In genomic region chr12:106956048-106956935, GRCh38 we compare ENCODE assay signal across 1 cellular context.
TF ChIP-seq lines count a peak whose summit lies in the region.

No MANE protein-coding gene starts in this region.

TF ChIP-seq in HepG2, 621 proteins besides CTCF, POLR2A, EP300 and RAD21 (continued from another document and continues in another):
- no peak for TF ChIP-seq MLXIP (CRISPR knock-in tag; IDR thresholded peaks at IDR 0.05; ENCODE audit: borderline replicate concordance)
- peak; percentile 39 for TF ChIP-seq HNRNPLL (IDR thresholded peaks at IDR 0.05; ENCODE audit: low read depth, low read length, poor library complexity, severe bottlenecking)
- TF ChIP-seq HIC2 (CRISPR knock-in tag; IDR thresholded peaks at IDR 0.05; ENCODE audit: low read depth), result peak; percentile 59; the same call in 1 of the 2 replicates
- no peak for TF ChIP-seq ZNF468 (CRISPR knock-in tag; IDR thresholded peaks at IDR 0.05)
- TF ChIP-seq ZMYM4 (CRISPR knock-in tag; IDR thresholded peaks at IDR 0.05), result 0 out of 2 replicates have a peak, but pooled peaks have one; percentile 41
- TF ChIP-seq MEIS2 (CRISPR knock-in tag; IDR thresholded peaks at IDR 0.05), result 0 out of 2 replicates have a peak, but pooled peaks have one; percentile 61
- TF ChIP-seq PPARG (CRISPR knock-in tag; conservative IDR thresholded peaks at IDR 0.05), result no peak
- TF ChIP-seq CREM (IDR thresholded peaks at IDR 0.05), result peak; percentile 64; the same call in 1 of the 2 replicates
- no peak for TF ChIP-seq CREM (CRISPR knock-in tag; IDR thresholded peaks at IDR 0.05)
- peak; percentile 46 for TF ChIP-seq SRSF1 (optimal IDR thresholded peaks at IDR 0.05; ENCODE audit: low read depth, low read length)
- no peak for TF ChIP-seq ZNF816 (CRISPR knock-in tag; IDR thresholded peaks at IDR 0.05; ENCODE audit: borderline replicate concordance)
- no peak for TF ChIP-seq ZNF746 (CRISPR knock-in tag; IDR thresholded peaks at IDR 0.05)
- TF ChIP-seq ZNF281 (CRISPR knock-in tag; IDR thresholded peaks at IDR 0.05; ENCODE audit: borderline replicate concordance), result peak; percentile 61; the same call in 1 of the 2 replicates
- no peak for TF ChIP-seq ZNF101 (CRISPR knock-in tag; IDR thresholded peaks at IDR 0.05; ENCODE audit: borderline replicate concordance, low read depth)
- TF ChIP-seq YEATS2 (CRISPR knock-in tag; IDR thresholded peaks at IDR 0.05; ENCODE audit: borderline replicate concordance), result no peak
- 0 out of 2 replicates have a peak, but pooled peaks have one; percentile 35 for TF ChIP-seq ZNF580 (CRISPR knock-in tag; IDR thresholded peaks at IDR 0.05; ENCODE audit: borderline replicate concordance, low read depth)
- no peak for TF ChIP-seq ZFAT (CRISPR knock-in tag; conservative IDR thresholded peaks at IDR 0.05)
- TF ChIP-seq CBX5 (CRISPR knock-in tag; IDR thresholded peaks at IDR 0.05; ENCODE audit: borderline replicate concordance), result no peak; the same call in 1 of the 2 replicates
- TF ChIP-seq ATF7 (IDR thresholded peaks at IDR 0.05), result no peak
- TF ChIP-seq ATF7 (CRISPR knock-in tag; IDR thresholded peaks at IDR 0.05), result no peak
- TF ChIP-seq ZNF646 (CRISPR knock-in tag; IDR thresholded peaks at IDR 0.05), result peak; percentile 72; the same call in 1 of the 2 replicates
- TF ChIP-seq YEATS4 (CRISPR knock-in tag; IDR thresholded peaks at IDR 0.05; ENCODE audit: borderline replicate concordance), result no peak; the same call in 1 of the 2 replicates
- no peak for TF ChIP-seq ZNF12 (CRISPR knock-in tag; IDR thresholded peaks at IDR 0.05)
- no peak for TF ChIP-seq ZNF282 (IDR thresholded peaks at IDR 0.05; ENCODE audit: partially characterized antibody)
- TF ChIP-seq NPAS2 (CRISPR knock-in tag; IDR thresholded peaks at IDR 0.05; ENCODE audit: borderline replicate concordance), result no peak
- TF ChIP-seq CREB1 (IDR thresholded peaks at IDR 0.05), result peak; percentile 74; the same call in 1 of the 2 replicates
- peak; percentile 77 for TF ChIP-seq CREB1 (CRISPR knock-in tag; IDR thresholded peaks at IDR 0.05)
- no peak for TF ChIP-seq ZZZ3 (CRISPR knock-in tag; IDR thresholded peaks at IDR 0.05; ENCODE audit: borderline replicate concordance)
- TF ChIP-seq HDAC1 (CRISPR knock-in tag; IDR thresholded peaks at IDR 0.05), result peak; percentile 26; the same call in 1 of the 2 replicates
- no peak for TF ChIP-seq ZNF432 (CRISPR knock-in tag; IDR thresholded peaks at IDR 0.05; ENCODE audit: borderline replicate concordance)
- no peak for TF ChIP-seq ZNF713 (CRISPR knock-in tag; IDR thresholded peaks at IDR 0.05)
- TF ChIP-seq PATZ1 (CRISPR knock-in tag; IDR thresholded peaks at IDR 0.05), result peak; percentile 70
- TF ChIP-seq ATAD3A (CRISPR knock-in tag; IDR thresholded peaks at IDR 0.05), result no peak
- no peak for TF ChIP-seq KLF12 (CRISPR knock-in tag; IDR thresholded peaks at IDR 0.05; ENCODE audit: borderline replicate concordance)
- no peak for TF ChIP-seq HCFC1 (IDR thresholded peaks at IDR 0.05; ENCODE audit: low read depth, low read length)
- 0 out of 2 replicates have a peak, but pooled peaks have one; percentile 6 for TF ChIP-seq THRA (CRISPR knock-in tag; IDR thresholded peaks at IDR 0.05; ENCODE audit: borderline replicate concordance)
- TF ChIP-seq ZNF644 (CRISPR knock-in tag; IDR thresholded peaks at IDR 0.05; ENCODE audit: low read depth), result no peak
- no peak for TF ChIP-seq ZNF549 (CRISPR knock-in tag; IDR thresholded peaks at IDR 0.05)
